16 cellular contexts compared by ENCODE assay signal in the genomic region with DNA sequence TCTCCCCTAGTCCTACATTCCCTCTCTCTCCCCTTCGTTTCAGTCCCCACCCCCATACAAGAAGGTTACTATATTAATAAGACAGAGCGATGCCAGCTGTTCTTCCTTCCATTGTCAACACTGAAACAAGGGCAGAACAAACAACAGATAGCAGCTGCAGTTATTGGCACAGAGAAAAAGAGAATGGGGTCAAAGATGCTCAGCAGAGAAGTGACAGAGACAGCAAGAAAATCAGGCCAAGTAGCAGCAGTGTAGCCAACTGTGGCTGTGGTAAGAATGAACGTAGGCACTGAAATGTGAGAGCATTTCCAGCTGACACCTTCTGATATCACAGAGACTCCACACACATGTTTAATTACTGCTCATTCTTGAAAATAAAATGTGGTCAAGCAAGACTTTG.
A peak's percentile ranks its signal among the peaks of the same experiment; 100 is the strongest.
DNase-seq lines count a peak whose midpoint lies in the region; ATAC-seq, FAIRE-seq and TF ChIP-seq lines count a peak whose summit lies in the region.
"Had no signal": no experiment of that assay in that cellular context is flagged by ENCODE, and none has a peak within 500 bp of the region (broad histone marks: within the 10 kb centered on the region; RNA-seq: fewer than 3 reads in every experiment).

No MANE protein-coding gene starts in this region.

- TF ChIP-seq POLR2A in testis (IDR thresholded peaks at IDR 0.05), result no peak

- H3K9me3 ChIP-seq in testis (no peaks in the 10 kb centered on the region), kidney (ENCODE audit: control insufficient read depth in 1 of 2, low read length in 2 of 2) (no peaks in the 10 kb centered on the region)
- H3K9me3 ChIP-seq: body of pancreas, transverse colon had no signal

- no peak for DNase-seq in Right ventricle myocardium inferior (ENCODE audit: missing footprints)
- DNase-seq in cardiac septum (ENCODE audit: low spot score), result no peak
- DNase-seq in NCI-H748 (lab: John Stamatoyannopoulos, UW; ENCODE audit: unreplicated experiment), result peak; percentile 83
- DNase-seq in fibroblast of pulmonary artery (ENCODE audit: low read depth), result peak; percentile 2
- peak; percentile 42 for DNase-seq in testis
- DNase-seq in NCI-H2227 (lab: John Stamatoyannopoulos, UW; ENCODE audit: unreplicated experiment), result no peak
- DNase-seq in kidney, result no peak
- DNase-seq: activated CD8-positive, alpha-beta T cell treated with anti-CD3 and anti-CD28 coated beads, Interleukin-2, amount 10 ng/mL, durations not matched to agents 7 days and 5 days; activated effector memory CD4-positive, alpha-beta T cell treated with anti-CD3 and anti-CD28 coated beads, Interleukin-2, amount 50 U/mL, for 16 hours; DMS79; heart right ventricle; NCI-H1930; transverse colon had no signal

- TF ChIP-seq CTCF in fibroblast of pulmonary artery (IDR thresholded peaks at IDR 0.05; ENCODE audit: low read length, missing control alignments) (no peak), testis (IDR thresholded peaks at IDR 0.05) (no peak), kidney (IDR thresholded peaks at IDR 0.05; ENCODE audit: borderline replicate concordance, extremely low read depth, insufficient read depth) (no peak)

- ATAC-seq in Right ventricle myocardium inferior, result peak; percentile 76
- no peak for ATAC-seq in HG03139 (IDR thresholded peaks at IDR 0.05; ENCODE audit: unreplicated experiment)
- ATAC-seq: activated CD8-positive, alpha-beta T cell treated with anti-CD3 and anti-CD28 coated beads, Interleukin-2, amount 10 ng/mL, durations not matched to agents 7 days and 5 days; body of pancreas had no signal

- no peaks in the 10 kb centered on the region for H3K27me3 ChIP-seq in testis
- H3K27me3 ChIP-seq: body of pancreas, heart right ventricle, transverse colon had no signal

- H3K36me3 ChIP-seq in testis (ENCODE audit: low read depth, missing control alignments) (no peaks in the 10 kb centered on the region), kidney (ENCODE audit: control insufficient read depth in 1 of 2, insufficient read depth in 2 of 2, low read length in 2 of 2) (no peaks in the 10 kb centered on the region)
- H3K36me3 ChIP-seq: heart right ventricle, transverse colon had no signal

- 23 to 24% methylated on average over 3 of the region's 3 CpGs for WGBS in testis, 2 donors

- no peak overlapping the region for H3K9ac ChIP-seq in kidney (ENCODE audit: low read length in 2 of 2)

- H3K27ac ChIP-seq in testis (no peak overlapping the region), kidney (ENCODE audit: low read depth in 2 of 2, low read length in 2 of 2) (no peak overlapping the region)
- H3K27ac ChIP-seq: body of pancreas, heart right ventricle, transverse colon had no signal

- intact Hi-C loops in Right ventricle myocardium inferior (cut with DNase I), result no loop called here
- intact Hi-C loops in cardiac septum (cut with DNase I), result no loop called here
- intact Hi-C loops in testis (cut with DNase I; ENCODE audit: low total_unique reads), result no loop called here
- intact Hi-C loops in kidney (cut with DNase I), result no loop called here

- H3K4me3 ChIP-seq in fibroblast of pulmonary artery (replicated peaks; ENCODE audit: low read depth, low read length) (no peak overlapping the region), testis (no peak overlapping the region), kidney (ENCODE audit: low read length in 2 of 2) (no peak overlapping the region)
- H3K4me3 ChIP-seq: body of pancreas, heart right ventricle, lung, transverse colon had no signal

- H3K4me1 ChIP-seq in testis (no peaks in the 10 kb centered on the region), kidney (ENCODE audit: control insufficient read depth in 1 of 2, insufficient read depth in 1 of 2, low read depth in 1 of 2, low read length in 2 of 2) (no peaks in the 10 kb centered on the region)
- H3K4me1 ChIP-seq: body of pancreas, heart right ventricle, transverse colon had no signal

- FAIRE-seq in kidney (lab: Jason Lieb, UNC), result no peak

Comparison
In these comparisons a context has a peak if more than half of its experiments do, and no peak if none do; other contexts are left out.
1. DNase-seq: peak in NCI-H748 (single experiment), fibroblast of pulmonary artery (single experiment) and testis (single experiment); none in Right ventricle myocardium inferior (single experiment), cardiac septum (single experiment), NCI-H2227 (single experiment) and kidney (single experiment).